ENCODE assay signal across 10 cellular contexts in genomic region chr17:10177921-10178788, GRCh38. TPM values are rescaled to one million over a fixed set of nuclear protein-coding genes. Genes with fewer than 3 reads are reported as not detected.
DNase-seq lines count a peak whose midpoint lies in the region; ATAC-seq lines count a peak whose summit lies in the region.
"Had no signal": no experiment of that assay in that cellular context is flagged by ENCODE, and none has a peak within 500 bp of the region (broad histone marks: within the 10 kb centered on the region; RNA-seq: fewer than 3 reads in every experiment).

No MANE protein-coding gene starts in this region.

- ATAC-seq in left cardiac atrium, result peak; percentile 23 to 60
- ATAC-seq in HG03469 (IDR thresholded peaks at IDR 0.05; ENCODE audit: unreplicated experiment), result no peak
- ATAC-seq: activated CD8-positive, alpha-beta T cell treated with anti-CD3 and anti-CD28 coated beads, Interleukin-2, amount 10 ng/mL, durations not matched to agents 7 days and 5 days; T-helper 17 cell had no signal

- peak; percentile 88 for DNase-seq in GM03348 (ENCODE audit: low spot score)
- peak; percentile 67 for DNase-seq in RPMI7951 (ENCODE audit: low read depth)
- DNase-seq in left cardiac atrium, result no peak
- DNase-seq in retina, result peak; percentile 50
- DNase-seq in T-helper 1 cell, result no peak
- DNase-seq in NCI-H1048 (lab: John Stamatoyannopoulos, UW), result no peak
- DNase-seq: activated CD8-positive, alpha-beta T cell treated with anti-CD3 and anti-CD28 coated beads, Interleukin-2, amount 10 ng/mL, durations not matched to agents 7 days and 5 days; NCI-H2081 treated with DMSO at 0.1 percent for 48 hours; T-helper 17 cell had no signal

- intact Hi-C loops in left cardiac atrium (cut with DNase I), result no loop called here

RNA-seq across cellular contexts. Expression of gene GAS7, which starts 20.3 kb away (rescaled TPM):
- 18.1 and 20.3 TPM in 2 replicates for total RNA-seq in RPMI7951 (2014; rRNA removed; shearing (Covaris generic))
- total RNA-seq in left cardiac atrium, result 100 to 1,000 TPM; 115 to 119 TPM

Comparison
In these comparisons a context has a peak if more than half of its experiments do, and no peak if none do; other contexts are left out.
1. DNase-seq: peak in GM03348 (single experiment), RPMI7951 (single experiment) and retina (single experiment); none in left cardiac atrium (single experiment), T-helper 1 cell (0 of 5) and NCI-H1048 (single experiment).